ENCODE assay signal across 24 cellular contexts in the genomic region with DNA sequence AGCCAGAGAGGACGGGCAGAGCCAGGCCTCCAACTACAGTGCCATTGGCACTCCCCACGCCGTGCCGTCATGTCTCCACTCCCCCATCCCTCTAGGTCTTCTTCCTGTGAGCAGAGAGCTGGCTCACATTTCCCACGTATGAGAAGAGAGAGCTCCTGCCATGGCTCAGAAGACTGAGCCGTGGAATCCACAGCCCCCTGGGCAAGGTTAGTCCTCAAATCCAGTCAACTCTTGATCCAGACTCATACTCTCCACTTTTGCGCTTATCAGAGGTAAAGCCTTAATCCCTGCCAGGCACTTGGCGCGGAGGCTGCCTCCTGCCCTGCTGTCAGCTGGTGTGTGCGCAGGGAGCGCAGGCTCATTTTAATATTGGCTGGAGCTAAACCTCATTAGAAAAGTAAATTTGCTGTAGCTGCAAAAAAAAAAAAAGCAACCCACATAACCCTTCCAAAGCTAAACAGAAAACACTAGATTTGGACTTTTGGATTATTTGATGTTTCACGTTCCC. TPM values are rescaled to one million over a fixed set of nuclear protein-coding genes. Genes with fewer than 3 reads are reported as not detected.
DNase-seq lines count a peak whose midpoint lies in the region; ATAC-seq and TF ChIP-seq lines count a peak whose summit lies in the region.
"Had no signal": no experiment of that assay in that cellular context is flagged by ENCODE, and none has a peak within 500 bp of the region (broad histone marks: within the 10 kb centered on the region; RNA-seq: fewer than 3 reads in every experiment).

No MANE protein-coding gene starts in this region.

- H3K36me3 ChIP-seq in H7 (replicated peaks; ENCODE audit: control insufficient read depth, insufficient read depth, low read length) (no peaks in the 10 kb centered on the region; the same call in 1 of the 2 replicates), WERI-Rb-1 (no peaks in the 10 kb centered on the region), HAP-1 (replicated peaks) (no peaks in the 10 kb centered on the region)
- H3K36me3 ChIP-seq: lower lobe of right lung, pancreas, uterus had no signal

- in situ Hi-C loops in HAP-1 (cut with MboI; ENCODE audit: low sequenced_read_pairs), result no loop called here

- no peak for TF ChIP-seq CTCF in WERI-Rb-1 (IDR thresholded peaks at IDR 0.05; ENCODE audit: low read depth, low read length)

- H3K27me3 ChIP-seq in H7 (ENCODE audit: control insufficient read depth, insufficient read depth, low read length) (peaks cover 9% of the 10 kb centered on the region), WERI-Rb-1 (ENCODE audit: insufficient read depth, low read depth, severe bottlenecking) (peaks cover 37% of the 10 kb centered on the region), HAP-1 (ENCODE audit: low read depth) (0 out of 2 replicates have a peak, but pooled peaks cover 3% of the 10 kb centered on the region)

- intact Hi-C loops in posterior cingulate gyrus (cut with DNase I), result no loop called here

- H3K4me1 ChIP-seq in HAP-1, result no peaks in the 10 kb centered on the region
- H3K4me1 ChIP-seq: pancreas had no signal

- H3K4me3 ChIP-seq in H7 (ENCODE audit: insufficient read depth, low read depth, low read length) (no peak overlapping the region), WERI-Rb-1 (ENCODE audit: low read depth, low read length) (no peak overlapping the region), HAP-1 (no peak overlapping the region)
- H3K4me3 ChIP-seq: lower lobe of right lung, pancreas, uterus had no signal

- DNase-seq in H7, result peak; percentile 61
- DNase-seq in WERI-Rb-1, result peak; percentile 61
- peak; percentile 44 for DNase-seq in inferior parietal cortex (ENCODE audit: extremely low spot score)
- peak in 7 of 10 donors; percentile 31 to 92 (median 49) for DNase-seq in posterior cingulate gyrus
- DNase-seq in HAP-1 (ENCODE audit: low spot score in 2 of 2), result no peak
- no peak for DNase-seq in Kasumi-1 (lab: John Stamatoyannopoulos, UW)
- DNase-seq: activated B cell treated with CpG ODN at 0.5 μM for 24 hours; activated CD8-positive, alpha-beta T cell treated with anti-CD3 and anti-CD28 coated beads for 36 hours; activated naive CD4-positive, alpha-beta T cell treated with anti-CD3 and anti-CD28 coated beads, Interleukin-2, amount 10 ng/mL, durations not matched to agents 7 days and 5 days; activated T-cell treated with anti-CD3 and anti-CD28 coated beads, Interleukin-2, amount 50 U/mL, for 24 hours; COR-L47; dermis blood vessel endothelial cell; foreskin melanocyte; Karpas-422; lower lobe of right lung; NCI-H1417; pancreas; Right ventricle myocardium superior; stimulated activated CD4-positive, alpha-beta T cell treated with anti-CD3 and anti-CD28 coated beads, Interleukin-2, amount 100 ng/mL, for 24 hours; T-cell; uterus had no signal

- no peak for ATAC-seq in GM21723 (IDR thresholded peaks at IDR 0.05; ENCODE audit: unreplicated experiment)
- no peak for ATAC-seq in HG03135 (IDR thresholded peaks at IDR 0.05; ENCODE audit: unreplicated experiment)
- ATAC-seq: lower lobe of right lung, pancreas, T-cell had no signal

- H3K9me3 ChIP-seq in WERI-Rb-1 (ENCODE audit: severe bottlenecking) (no peaks in the 10 kb centered on the region), HAP-1 (no peaks in the 10 kb centered on the region)
- H3K9me3 ChIP-seq: lower lobe of right lung, pancreas, uterus had no signal

- no peak overlapping the region for H3K27ac ChIP-seq in WERI-Rb-1
- H3K27ac ChIP-seq: lower lobe of right lung, pancreas, uterus had no signal

RNA-seq across cellular contexts. Expression of a gene that starts 4.7 kb away (rescaled TPM):
- 9.9 and 12.8 TPM in 2 replicates for total RNA-seq in H7 (2014; rRNA removed; shearing (Covaris generic))
- total RNA-seq: activated B cell treated with CpG ODN at 0.5 μM for 24 hours, dermis blood vessel endothelial cell, epithelial cell of proximal tubule had no signal

Comparison
In these comparisons a context has a peak if more than half of its experiments do, and no peak if none do; other contexts are left out.
1. DNase-seq: peak in H7 (single experiment), WERI-Rb-1 (single experiment), inferior parietal cortex (single experiment) and posterior cingulate gyrus (7 of 10); none in HAP-1 (0 of 2) and Kasumi-1 (0 of 2).